In genomic region chr3:46978985-46979944, GRCh38 we compare ENCODE assay signal across 1 cellular context.
TF ChIP-seq lines count a peak whose summit lies in the region.

Gene NBEAL2, plus strand, starts transcription at chr3:46979666. Its CDS starts 196 bp downstream, at chr3:46979862.

TF ChIP-seq in K562, 482 proteins besides CTCF, POLR2A, EP300 and RAD21 (continued from another document and continues in another):
- TF ChIP-seq YY1 (IDR thresholded peaks at IDR 0.05; ENCODE audit: borderline replicate concordance in 1 of 3, control insufficient read depth in 1 of 3, extremely low read depth in 1 of 3, insufficient read depth in 3 of 3, insufficient read length in 1 of 3, insufficient replicate concordance in 2 of 3, low read depth in 1 of 3, low read length in 2 of 3) = peak in 2 of 3 experiments; percentile 84 to 86
- TF ChIP-seq ZBTB2 (IDR thresholded peaks at IDR 0.05) = peak; percentile 65; the same call in 1 of the 2 replicates
- TF ChIP-seq AFF1 (IDR thresholded peaks at IDR 0.05; ENCODE audit: low read depth in 1 of 2, partially characterized antibody in 2 of 2) = peak in 1 of 2 experiments; percentile 29
- TF ChIP-seq MEIS2 (IDR thresholded peaks at IDR 0.05; ENCODE audit: partially characterized antibody) = no peak
- TF ChIP-seq ZNF24 (IDR thresholded peaks at IDR 0.05) = peak; percentile 42; the same call in 1 of the 2 replicates
- TF ChIP-seq SFPQ (IDR thresholded peaks at IDR 0.05; ENCODE audit: low read depth, low read length) = no peak
- TF ChIP-seq ZKSCAN8 (CRISPR knock-in tag; IDR thresholded peaks at IDR 0.05) = 0 out of 2 replicates have a peak, but pooled peaks have one; percentile 48
- TF ChIP-seq ZBTB49 (CRISPR knock-in tag; IDR thresholded peaks at IDR 0.05; ENCODE audit: borderline replicate concordance) = no peak
- TF ChIP-seq ZBTB7A (IDR thresholded peaks at IDR 0.05; ENCODE audit: borderline replicate concordance, control insufficient read depth, low read depth, low read length) = peak; percentile 64; the same call in 1 of the 2 replicates
- TF ChIP-seq CHD1 (IDR thresholded peaks at IDR 0.05; ENCODE audit: low read length) = peak; percentile 39
- no peak for TF ChIP-seq HINFP (tag; conservative IDR thresholded peaks at IDR 0.05; ENCODE audit: low read depth)
- no peak for TF ChIP-seq ZNF311 (CRISPR knock-in tag; IDR thresholded peaks at IDR 0.05)
- TF ChIP-seq HOMEZ (CRISPR knock-in tag; IDR thresholded peaks at IDR 0.05) = peak; percentile 20; the same call in 1 of the 2 replicates
- no peak for TF ChIP-seq HDAC6 (IDR thresholded peaks at IDR 0.05; ENCODE audit: low read depth, low read length)
- no peak for TF ChIP-seq EZH2 (IDR thresholded peaks at IDR 0.05; ENCODE audit: borderline replicate concordance, low read depth, low read length)
- TF ChIP-seq NCOR1 (IDR thresholded peaks at IDR 0.05) = no peak
- no peak for TF ChIP-seq NCOA1 (IDR thresholded peaks at IDR 0.05; ENCODE audit: low read depth)
- TF ChIP-seq ZNF133 (CRISPR knock-in tag; IDR thresholded peaks at IDR 0.05) = 0 out of 2 replicates have a peak, but pooled peaks have one; percentile 41
- TF ChIP-seq MXI1 (IDR thresholded peaks at IDR 0.05; ENCODE audit: low read depth, low read length) = no peak
- TF ChIP-seq OTX1 (CRISPR knock-in tag; IDR thresholded peaks at IDR 0.05) = 0 out of 2 replicates have a peak, but pooled peaks have one; percentile 36
- TF ChIP-seq VEZF1 (CRISPR knock-in tag; IDR thresholded peaks at IDR 0.05) = peak; percentile 99
- peak; percentile 40 for TF ChIP-seq REST (CRISPR knock-in tag; IDR thresholded peaks at IDR 0.05; ENCODE audit: low read depth)
- TF ChIP-seq ZBTB1 (CRISPR knock-in tag; IDR thresholded peaks at IDR 0.05; ENCODE audit: borderline replicate concordance, low read depth) = peak; percentile 96
- TF ChIP-seq RUNX1 (IDR thresholded peaks at IDR 0.05; ENCODE audit: low read depth) = no peak
- TF ChIP-seq CBFB (CRISPR knock-in tag; IDR thresholded peaks at IDR 0.05) = no peak
- peak; percentile 70; the same call in 1 of the 2 replicates for TF ChIP-seq PTBP1 (IDR thresholded peaks at IDR 0.05; ENCODE audit: low read depth, low read length)
- TF ChIP-seq ZNF584 (CRISPR knock-in tag; IDR thresholded peaks at IDR 0.05; ENCODE audit: low read depth) = no peak
- no peak for TF ChIP-seq ID3 (CRISPR knock-in tag; IDR thresholded peaks at IDR 0.05)
- TF ChIP-seq ID3 (tag; IDR thresholded peaks at IDR 0.05) = peak; percentile 82; the same call in 1 of the 2 replicates
- TF ChIP-seq POU5F1 (IDR thresholded peaks at IDR 0.05; ENCODE audit: borderline replicate concordance, low read depth, low read length, partially characterized antibody) = no peak
- 0 out of 2 replicates have a peak, but pooled peaks have one; percentile 46 for TF ChIP-seq ZNF75A (CRISPR knock-in tag; IDR thresholded peaks at IDR 0.05)
- peak; percentile 38; the same call in 1 of the 2 replicates for TF ChIP-seq RNF2 (IDR thresholded peaks at IDR 0.05)
- TF ChIP-seq L3MBTL2 (IDR thresholded peaks at IDR 0.05) = peak; percentile 87
- peak; percentile 60; the same call in 1 of the 2 replicates for TF ChIP-seq ZNF76 (CRISPR knock-in tag; IDR thresholded peaks at IDR 0.05; ENCODE audit: borderline replicate concordance)
- no peak for TF ChIP-seq CHAMP1 (IDR thresholded peaks at IDR 0.05)
